8 cellular contexts compared by ENCODE assay signal in genomic region chr1:179080866-179081695, GRCh38. TPM values are rescaled to one million over a fixed set of nuclear protein-coding genes. Genes with fewer than 3 reads are reported as not detected.
A peak's percentile ranks its signal among the peaks of the same experiment; 100 is the strongest.
DNase-seq lines count a peak whose midpoint lies in the region; ATAC-seq and TF ChIP-seq lines count a peak whose summit lies in the region.

No MANE protein-coding gene starts in this region.

- no peak overlapping the region for H3K4ac ChIP-seq in H9 (ENCODE audit: low read depth, low read length)

- H3K79me2 ChIP-seq in H9 (ENCODE audit: insufficient read depth, low read length), result peaks cover 2% of the 10 kb centered on the region; the same call in 1 of the 2 replicates
- peaks cover 25% of the 10 kb centered on the region for H3K79me2 ChIP-seq in SU-DHL-6 (ENCODE audit: insufficient read depth, low read length)

- no peak overlapping the region for H3T11ph ChIP-seq in H9 (ENCODE audit: low read length)

- H3K36me3 Mint-ChIP-seq in H9 (ENCODE audit: insufficient read depth in 1 of 3, low read depth in 3 of 3) (peaks cover 0 to 7% (median 5%) of the 10 kb centered on the region in 3 experiments; a peak in 3 of 7 replicates), nephron progenitor cell (ENCODE audit: low read depth) (no peaks in the 10 kb centered on the region)

- H3K9ac ChIP-seq in H9 (ENCODE audit: extremely low read depth, insufficient read length, low read length), result peak overlapping the region; percentile 33
- peak overlapping the region; percentile 92 for H3K9ac ChIP-seq in SU-DHL-6 (ENCODE audit: low read length)

- H3K79me1 ChIP-seq in H9 (ENCODE audit: insufficient read depth, low read depth, low read length, poor library complexity, severe bottlenecking), result no peaks in the 10 kb centered on the region

- H4K20me1 ChIP-seq in H9 (ENCODE audit: control insufficient read depth, insufficient read depth, insufficient read length) (no peaks in the 10 kb centered on the region), SU-DHL-6 (ENCODE audit: low read depth, low read length) (no peaks in the 10 kb centered on the region)

- H2BK20ac ChIP-seq in H9 (ENCODE audit: low read depth, low read length, poor library complexity, severe bottlenecking), result no peak overlapping the region

- H3K4me3 ChIP-seq in SU-DHL-6 (ENCODE audit: insufficient read depth, low read length, poor library complexity, severe bottlenecking), result peak overlapping the region; percentile 62
- peak overlapping the region; percentile 91 for H3K4me3 ChIP-seq in effector memory CD4-positive, alpha-beta T cell (ENCODE audit: insufficient read depth, low read depth, low read length, poor library complexity, severe bottlenecking)

- DNase-seq in Caki2 (ENCODE audit: low read depth) (peak; percentile 26), H9 (no peak), nephron progenitor cell (no peak), NCI-H1694 (lab: John Stamatoyannopoulos, UW) (no peak), G401 (ENCODE audit: low spot score) (no peak)
- peak in 2 of 3 donors; percentile 56 to 58 for DNase-seq in effector memory CD4-positive, alpha-beta T cell

- H3K27me3 Mint-ChIP-seq in H9 (ENCODE audit: low read depth) (0 out of 2 replicates have a peak, but pooled peaks cover 2% of the 10 kb centered on the region), nephron progenitor cell (ENCODE audit: low read depth, poor library complexity) (peaks cover 10% of the 10 kb centered on the region)

- peak overlapping the region; percentile 14; the same call in 1 of the 2 replicates for H3K14ac ChIP-seq in H9 (ENCODE audit: insufficient read depth, low read length)

- in situ Hi-C loops in Caki2 (cut with HindIII; ENCODE audit: low pct_unique_long_range_greater_than_20kb, low sequenced_read_pairs), result no loop called here
- in situ Hi-C loops in G401 (cut with HindIII; ENCODE audit: low sequenced_read_pairs), result no loop called here

- H3K9me3 ChIP-seq in H9 (ENCODE audit: control insufficient read depth, low read depth, low read length) (no peaks in the 10 kb centered on the region), SU-DHL-6 (ENCODE audit: insufficient read depth, low read length) (no peaks in the 10 kb centered on the region)
- H3K9me3 ChIP-seq in effector memory CD4-positive, alpha-beta T cell (ENCODE audit: control insufficient read depth, low read length), result no peaks in the 10 kb centered on the region

- no peak overlapping the region for H4K5ac ChIP-seq in H9 (ENCODE audit: insufficient read length, low read depth, low read length)

- H3F3A ChIP-seq in SU-DHL-6 (ENCODE audit: insufficient read depth), result peaks cover 27% of the 10 kb centered on the region

- no peak overlapping the region for H3K56ac ChIP-seq in H9 (ENCODE audit: insufficient read length, low read depth, low read length)

- H3K4me1 Mint-ChIP-seq in H9 (peaks cover 15 to 17% of the 10 kb centered on the region in 2 experiments), nephron progenitor cell (peaks cover 27% of the 10 kb centered on the region)

- H2AK5ac ChIP-seq in H9 (ENCODE audit: insufficient read length, low read length), result no peak overlapping the region

- H2BK5ac ChIP-seq in H9 (ENCODE audit: insufficient read length, low read length), result no peak overlapping the region

- H3K4me3 Mint-ChIP-seq in H9 (peak overlapping the region; percentile 76 to 94), nephron progenitor cell (peak overlapping the region; percentile 96)

- H2BK15ac ChIP-seq in H9 (ENCODE audit: low read depth, low read length), result no peak overlapping the region

- no peak overlapping the region for H3K23ac ChIP-seq in H9 (ENCODE audit: insufficient read length, low read depth, low read length)

- no peak overlapping the region for H4K8ac ChIP-seq in H9 (replicated peaks; ENCODE audit: insufficient read length, low read depth, low read length)

- TF ChIP-seq CTCF in H9 (conservative IDR thresholded peaks at IDR 0.05) (no peak), SU-DHL-6 (IDR thresholded peaks at IDR 0.05; ENCODE audit: insufficient read depth, low read length, poor library complexity, severe bottlenecking) (no peak), nephron progenitor cell (IDR thresholded peaks at IDR 0.05) (no peak)

- H2BK12ac ChIP-seq in H9 (ENCODE audit: insufficient read length, low read depth, low read length), result no peak overlapping the region

- no peak overlapping the region for H2BK120ac ChIP-seq in H9 (ENCODE audit: low read depth, low read length, poor library complexity, severe bottlenecking)

- H3K9me3 Mint-ChIP-seq in H9 (no peaks in the 10 kb centered on the region), nephron progenitor cell (no peaks in the 10 kb centered on the region)

- ATAC-seq in GM21367 (IDR thresholded peaks at IDR 0.05; ENCODE audit: unreplicated experiment), result no peak

- H2AFZ ChIP-seq in H9 (ENCODE audit: low read length), result no peak overlapping the region
- peak overlapping the region; percentile 65 for H2AFZ ChIP-seq in SU-DHL-6 (ENCODE audit: low read depth, low read length, severe bottlenecking)

- H3K36me3 ChIP-seq in SU-DHL-6 (ENCODE audit: low read length), result no peaks in the 10 kb centered on the region
- H3K36me3 ChIP-seq in effector memory CD4-positive, alpha-beta T cell (ENCODE audit: control insufficient read depth, insufficient read depth, low read length), result no peaks in the 10 kb centered on the region

- H3K4me1 ChIP-seq in H9 (ENCODE audit: insufficient read depth, low read length), result no peaks in the 10 kb centered on the region
- peaks cover 14% of the 10 kb centered on the region for H3K4me1 ChIP-seq in effector memory CD4-positive, alpha-beta T cell (ENCODE audit: control insufficient read depth, insufficient read depth, low read length, poor library complexity, severe bottlenecking)

- H3K4me2 ChIP-seq in H9 (ENCODE audit: insufficient read depth, insufficient read length, low read length) (peak overlapping the region; percentile 67), SU-DHL-6 (ENCODE audit: low read depth, low read length, poor library complexity, severe bottlenecking) (peak overlapping the region; percentile 87)

- H3K18ac ChIP-seq in H9 (ENCODE audit: insufficient read length, low read depth, low read length), result peak overlapping the region; percentile 9

- H3K27me3 ChIP-seq in H9 (ENCODE audit: insufficient read depth, low read length) (no peaks in the 10 kb centered on the region), SU-DHL-6 (ENCODE audit: low read length) (no peaks in the 10 kb centered on the region)
- no peaks in the 10 kb centered on the region for H3K27me3 ChIP-seq in effector memory CD4-positive, alpha-beta T cell (replicated peaks; ENCODE audit: control insufficient read depth, insufficient read depth, low read length, poor library complexity, severe bottlenecking)

- peaks cover 13% of the 10 kb centered on the region for H3K23me2 ChIP-seq in H9 (ENCODE audit: insufficient read length, low read depth, low read length, poor library complexity, severe bottlenecking)

- H3K27ac Mint-ChIP-seq in H9 (peak overlapping the region; percentile 57 to 90 (median 63)), nephron progenitor cell (peak overlapping the region; percentile 87)

- no CpG with 5 or more reads among the region's 18 CpGs for WGBS in H9 (ENCODE audit: extremely low coverage, insufficient read length, low lambda C conversion rate)

- H4K91ac ChIP-seq in H9 (ENCODE audit: insufficient read length, low read depth, low read length), result no peak overlapping the region

- no peaks in the 10 kb centered on the region for H3K9me2 ChIP-seq in SU-DHL-6 (replicated peaks; ENCODE audit: insufficient read depth, low read length)

- H3K27ac ChIP-seq in H9 (ENCODE audit: insufficient read length, low read depth, low read length), result no peak overlapping the region
- peak overlapping the region; percentile 93 for H3K27ac ChIP-seq in SU-DHL-6 (ENCODE audit: low read depth, low read length)
- peak overlapping the region; percentile 87 for H3K27ac ChIP-seq in effector memory CD4-positive, alpha-beta T cell (ENCODE audit: insufficient read depth, low read length, poor library complexity, severe bottlenecking)

RNA-seq across cellular contexts. Expression of gene TOR3A, which starts 0.8 kb away (rescaled TPM):
- total RNA-seq in Caki2 (2014; rRNA removed; shearing (Covaris generic); ENCODE audit: low replicate concordance), result 65.8 and 98.5 TPM in 2 replicates
- total RNA-seq in H9 (2021), result 25.6 and 27.3 TPM in 2 replicates
- total RNA-seq in G401 (2014; rRNA removed; shearing (Covaris generic)), result 82.3 and 136 TPM in 2 replicates

RNA-seq across cellular contexts. Expression of gene FAM20B, which starts 55.4 kb away (rescaled TPM):
- 17.3 and 17.5 TPM in 2 replicates for total RNA-seq in Caki2 (2014; rRNA removed; shearing (Covaris generic); ENCODE audit: low replicate concordance)
- 32.8 and 35.4 TPM in 2 replicates for total RNA-seq in H9 (2021)
- total RNA-seq in G401 (2014; rRNA removed; shearing (Covaris generic)), result 9.3 and 19.7 TPM in 2 replicates

Comparison
In these comparisons a context has a peak if more than half of its experiments do, and no peak if none do; other contexts are left out.
1. DNase-seq: peak in Caki2 (single experiment) and effector memory CD4-positive, alpha-beta T cell (2 of 3); none in H9 (single experiment), nephron progenitor cell (single experiment), NCI-H1694 (single experiment) and G401 (single experiment).